ENCODE assay signal across 8 cellular contexts in the genomic region with DNA sequence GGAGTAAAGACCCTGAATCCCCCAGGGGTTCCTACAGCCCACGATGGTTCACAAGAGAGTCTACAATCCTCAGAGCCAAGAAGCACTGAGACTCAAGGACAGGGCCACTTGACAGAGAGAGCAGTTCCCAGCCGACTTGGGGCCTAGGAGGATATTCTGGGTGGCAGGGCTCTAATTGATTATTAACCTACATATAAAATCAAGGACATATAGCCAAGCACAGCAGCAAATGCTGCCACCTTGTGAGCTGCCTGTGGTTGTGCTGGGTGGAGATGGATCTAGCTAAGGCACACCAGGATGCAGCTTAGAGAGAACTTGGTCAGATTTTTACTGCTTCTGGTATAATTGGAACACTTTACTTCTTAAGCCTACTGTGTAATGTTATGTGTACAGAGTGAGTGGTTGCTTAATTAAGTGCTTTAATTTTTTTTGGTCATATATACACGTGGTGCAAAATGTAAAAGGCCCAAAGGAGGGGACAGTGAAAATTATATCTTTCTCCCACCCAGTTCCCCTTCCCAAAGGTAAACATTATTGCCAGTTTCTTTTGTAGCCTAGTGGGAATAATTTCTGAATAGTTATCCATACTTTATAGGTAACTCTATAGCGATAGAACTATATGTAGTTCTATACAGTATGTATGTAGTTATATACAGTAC.
DNase-seq lines count a peak whose midpoint lies in the region; ATAC-seq and TF ChIP-seq lines count a peak whose summit lies in the region.

No MANE protein-coding gene starts in this region.

- H2BK120ac ChIP-seq in mesendoderm (ENCODE audit: low read depth, low read length) = no peak overlapping the region

- H4K8ac ChIP-seq in mesendoderm (ENCODE audit: low read depth, low read length) = no peak overlapping the region

- H2BK15ac ChIP-seq in mesendoderm (replicated peaks; ENCODE audit: low read depth) = no peak overlapping the region

- DNase-seq in EH (ENCODE audit: low read depth) = peak; percentile 3
- DNase-seq in T-helper 2 cell = peak in 3 of 5 experiments; percentile 37 to 89 (median 50)
- peak; percentile 73 to 87 (median 82) for DNase-seq in body of pancreas
- DNase-seq in mesendoderm = peak; percentile 71
- DNase-seq in upper lobe of left lung = peak in 1 of 2 donors; percentile 56
- no peak for DNase-seq in NCI-H1092 (lab: John Stamatoyannopoulos, UW)
- DNase-seq in AG20443 (ENCODE audit: low spot score) = no peak

- no peak overlapping the region for H3K23ac ChIP-seq in mesendoderm (ENCODE audit: low read length)

- no peak overlapping the region for H4K5ac ChIP-seq in mesendoderm (ENCODE audit: low read length)

- ATAC-seq in HG02759 (IDR thresholded peaks at IDR 0.05; ENCODE audit: unreplicated experiment) (peak; percentile 30), body of pancreas (peak; percentile 81), upper lobe of left lung (ENCODE audit: low FRiP score in 2 of 2) (peak; percentile 40 to 45)

- H3K36me3 ChIP-seq in body of pancreas (replicated peaks in 1 of 2; ENCODE audit: insufficient read depth in 1 of 2, low read depth in 2 of 2) = no peaks in the 10 kb centered on the region
- H3K36me3 ChIP-seq in mesendoderm (ENCODE audit: control insufficient read depth, insufficient read depth, low read length) = no peaks in the 10 kb centered on the region
- H3K36me3 ChIP-seq in upper lobe of left lung = no peaks in the 10 kb centered on the region

- H3K4ac ChIP-seq in mesendoderm (ENCODE audit: low read depth, low read length) = no peak overlapping the region

- H3K79me1 ChIP-seq in mesendoderm (ENCODE audit: low read length) = no peaks in the 10 kb centered on the region

- peaks cover 62% of the 10 kb centered on the region for H3K4me1 ChIP-seq in body of pancreas
- peaks cover 5% of the 10 kb centered on the region for H3K4me1 ChIP-seq in mesendoderm (ENCODE audit: control insufficient read depth, low read depth, low read length)
- peaks cover 24 to 44% (median 30%) of the 10 kb centered on the region in 4 donors for H3K4me1 ChIP-seq in upper lobe of left lung

- intact Hi-C loops in body of pancreas (cut with DNase I) = loop anchor here (10.0 kb wide), 1 partner anchor 130 kb away; no protein-coding TSS in a partner anchor

- H3K18ac ChIP-seq in mesendoderm (ENCODE audit: low read length) = no peak overlapping the region

- H2BK5ac ChIP-seq in mesendoderm (ENCODE audit: low read length) = no peak overlapping the region

- TF ChIP-seq EP300 in upper lobe of left lung (IDR thresholded peaks at IDR 0.05) = no peak

- H3K4me3 ChIP-seq in body of pancreas = no peak overlapping the region
- no peak overlapping the region for H3K4me3 ChIP-seq in mesendoderm (ENCODE audit: low read length)
- H3K4me3 ChIP-seq in upper lobe of left lung = no peak overlapping the region

- no peaks in the 10 kb centered on the region for H3K79me2 ChIP-seq in mesendoderm (ENCODE audit: control insufficient read depth, insufficient read depth, low read length)

- peak overlapping the region; percentile 16 to 66 (median 62) for H3K27ac ChIP-seq in body of pancreas
- no peak overlapping the region for H3K27ac ChIP-seq in mesendoderm (ENCODE audit: low read depth, low read length)
- peak overlapping the region in 3 of 4 donors; percentile 31 to 63 (median 58) for H3K27ac ChIP-seq in upper lobe of left lung

- no peak overlapping the region for H3K56ac ChIP-seq in mesendoderm (ENCODE audit: low read length)

- H3K4me2 ChIP-seq in mesendoderm (ENCODE audit: low read length) = no peak overlapping the region

- WGBS in body of pancreas, 2 donors = 23 to 26% methylated on average over 4 of the region's 4 CpGs
- WGBS in mesendoderm (ENCODE audit: extremely low coverage, insufficient coverage, low lambda C conversion rate) = no CpG with 5 or more reads among the region's 4 CpGs
- WGBS in upper lobe of left lung, 2 donors = 35 to 44% methylated on average over 3 to 4 of the region's 4 CpGs

- no peak overlapping the region for H3K9ac ChIP-seq in mesendoderm (ENCODE audit: low read length)

- TF ChIP-seq POLR2A in body of pancreas (IDR thresholded peaks at IDR 0.05) (peak in 1 of 3 donors; percentile 6), upper lobe of left lung (IDR thresholded peaks at IDR 0.05) (no peak)

- no peaks in the 10 kb centered on the region for H3K27me3 ChIP-seq in body of pancreas
- peaks cover 5% of the 10 kb centered on the region for H3K27me3 ChIP-seq in mesendoderm (ENCODE audit: insufficient read depth, low read length, poor library complexity)
- H3K27me3 ChIP-seq in upper lobe of left lung = no peaks in the 10 kb centered on the region

- no peaks in the 10 kb centered on the region for H3K9me3 ChIP-seq in body of pancreas
- no peaks in the 10 kb centered on the region for H3K9me3 ChIP-seq in upper lobe of left lung

- TF ChIP-seq CTCF in body of pancreas (IDR thresholded peaks at IDR 0.05) (peak; percentile 62 to 93 (median 88)), upper lobe of left lung (IDR thresholded peaks at IDR 0.05) (peak in 5 of 6 experiments; percentile 7 to 57 (median 49))

- no peak overlapping the region for H2AK5ac ChIP-seq in mesendoderm (ENCODE audit: low read length)

Comparison
In these comparisons a context has a peak if more than half of its experiments do, and no peak if none do; other contexts are left out.
1. DNase-seq: peak in EH (single experiment), T-helper 2 cell (3 of 5), body of pancreas (4 of 4) and mesendoderm (single experiment); none in NCI-H1092 (single experiment) and AG20443 (single experiment).
2. ATAC-seq: peak in every context shown above with its lines; median percentile 81 in body of pancreas; 42 in upper lobe of left lung; 30 in HG02759.